In genomic region chr9:128898382-128898781, GRCh38 we compare ENCODE assay signal across 10 cellular contexts. TPM values are rescaled to one million over a fixed set of nuclear protein-coding genes. Genes with fewer than 3 reads are reported as not detected.
A peak's percentile ranks its signal among the peaks of the same experiment; 100 is the strongest.
DNase-seq lines count a peak whose midpoint lies in the region; ATAC-seq and TF ChIP-seq lines count a peak whose summit lies in the region.
"Had no signal": no experiment of that assay in that cellular context is flagged by ENCODE, and none has a peak within 500 bp of the region (broad histone marks: within the 10 kb centered on the region; RNA-seq: fewer than 3 reads in every experiment).

No MANE protein-coding gene starts in this region.

- H3K4me1 Mint-ChIP-seq in activated T-helper 1 cell treated with anti-CD3 and anti-CD28 coated beads, Interleukin-12 subunit alpha, Interleukin-12 subunit beta, Interleukin-2, Interleukin-4 antibody, amounts not matched to agents 30 ng/mL and 10 ng/mL and 1 ng/mL, durations not matched to agents 14 hours and 24 hours and 36 hours (ENCODE audit: low read depth) = peaks cover 71% of the 10 kb centered on the region
- H3K4me1 Mint-ChIP-seq in immature natural killer cell = peaks cover 86 to 91% of the 10 kb centered on the region in 2 donors
- H3K4me1 Mint-ChIP-seq in stimulated activated effector memory CD8-positive, alpha-beta T cell treated with anti-CD3 and anti-CD28 coated beads, Interleukin-12 subunit alpha, Interleukin-12 subunit beta, amount 100 ng/mL, for 72 hours = peaks cover 70% of the 10 kb centered on the region

- peak overlapping the region; percentile 16; the same call in 1 of the 2 replicates for H3K9ac ChIP-seq in HUES64 (ENCODE audit: low read depth, low read length)

- WGBS in HUES64 = 95% methylated on average over 5 of the region's 5 CpGs

- H3K36me3 Mint-ChIP-seq in activated T-helper 1 cell treated with anti-CD3 and anti-CD28 coated beads, Interleukin-12 subunit alpha, Interleukin-12 subunit beta, Interleukin-2, Interleukin-4 antibody, amounts not matched to agents 30 ng/mL and 10 ng/mL and 1 ng/mL, durations not matched to agents 14 hours and 24 hours and 36 hours (ENCODE audit: low read depth) = peaks cover 25% of the 10 kb centered on the region
- peaks cover 8 to 34% (median 13%) of the 10 kb centered on the region in 3 donors for H3K36me3 Mint-ChIP-seq in immature natural killer cell
- H3K36me3 Mint-ChIP-seq in stimulated activated effector memory CD8-positive, alpha-beta T cell treated with anti-CD3 and anti-CD28 coated beads, Interleukin-12 subunit alpha, Interleukin-12 subunit beta, amount 100 ng/mL, for 72 hours = peaks cover 39% of the 10 kb centered on the region

- TF ChIP-seq POLR2A in uterus (IDR thresholded peaks at IDR 0.05) = no peak

- H3K4me3 ChIP-seq in HUES64 (ENCODE audit: low read length) (no peak overlapping the region), uterus (no peak overlapping the region)
- H3K4me3 ChIP-seq: colonic mucosa had no signal

- peak overlapping the region; percentile 88 for H3K27ac Mint-ChIP-seq in activated T-helper 1 cell treated with anti-CD3 and anti-CD28 coated beads, Interleukin-12 subunit alpha, Interleukin-12 subunit beta, Interleukin-2, Interleukin-4 antibody, amounts not matched to agents 30 ng/mL and 10 ng/mL and 1 ng/mL, durations not matched to agents 14 hours and 24 hours and 36 hours
- H3K27ac Mint-ChIP-seq in immature natural killer cell = peak overlapping the region; percentile 93 to 97 (median 96)
- peak overlapping the region; percentile 93 for H3K27ac Mint-ChIP-seq in stimulated activated effector memory CD8-positive, alpha-beta T cell treated with anti-CD3 and anti-CD28 coated beads, Interleukin-12 subunit alpha, Interleukin-12 subunit beta, amount 100 ng/mL, for 72 hours

- ATAC-seq in stimulated activated effector memory CD8-positive, alpha-beta T cell treated with anti-CD3 and anti-CD28 coated beads, Interleukin-12 subunit alpha, Interleukin-12 subunit beta, amount 100 ng/mL, for 72 hours = no peak

- intact Hi-C loops in activated T-helper 1 cell treated with anti-CD3 and anti-CD28 coated beads, Interleukin-12 subunit alpha, Interleukin-12 subunit beta, Interleukin-2, Interleukin-4 antibody, amounts not matched to agents 30 ng/mL and 10 ng/mL and 1 ng/mL, durations not matched to agents 14 hours and 24 hours and 36 hours (cut with micrococcal nuclease) = no loop called here
- intact Hi-C loops in uterus (cut with DNase I; ENCODE audit: low total_unique reads) = no loop called here

- no peaks in the 10 kb centered on the region for H3K9me3 Mint-ChIP-seq in activated T-helper 1 cell treated with anti-CD3 and anti-CD28 coated beads, Interleukin-12 subunit alpha, Interleukin-12 subunit beta, Interleukin-2, Interleukin-4 antibody, amounts not matched to agents 30 ng/mL and 10 ng/mL and 1 ng/mL, durations not matched to agents 14 hours and 24 hours and 36 hours
- H3K9me3 Mint-ChIP-seq in immature natural killer cell = no peaks in the 10 kb centered on the region
- H3K9me3 Mint-ChIP-seq in stimulated activated effector memory CD8-positive, alpha-beta T cell treated with anti-CD3 and anti-CD28 coated beads, Interleukin-12 subunit alpha, Interleukin-12 subunit beta, amount 100 ng/mL, for 72 hours = no peaks in the 10 kb centered on the region

- peak overlapping the region; percentile 64 for H3K4me3 Mint-ChIP-seq in activated T-helper 1 cell treated with anti-CD3 and anti-CD28 coated beads, Interleukin-12 subunit alpha, Interleukin-12 subunit beta, Interleukin-2, Interleukin-4 antibody, amounts not matched to agents 30 ng/mL and 10 ng/mL and 1 ng/mL, durations not matched to agents 14 hours and 24 hours and 36 hours
- peak overlapping the region; percentile 57 to 79 (median 73) for H3K4me3 Mint-ChIP-seq in immature natural killer cell
- no peak overlapping the region for H3K4me3 Mint-ChIP-seq in stimulated activated effector memory CD8-positive, alpha-beta T cell treated with anti-CD3 and anti-CD28 coated beads, Interleukin-12 subunit alpha, Interleukin-12 subunit beta, amount 100 ng/mL, for 72 hours

- no peaks in the 10 kb centered on the region for H3K27me3 Mint-ChIP-seq in activated T-helper 1 cell treated with anti-CD3 and anti-CD28 coated beads, Interleukin-12 subunit alpha, Interleukin-12 subunit beta, Interleukin-2, Interleukin-4 antibody, amounts not matched to agents 30 ng/mL and 10 ng/mL and 1 ng/mL, durations not matched to agents 14 hours and 24 hours and 36 hours (ENCODE audit: insufficient read depth)
- H3K27me3 Mint-ChIP-seq in immature natural killer cell (ENCODE audit: low read depth in 3 of 3) = peaks cover 4 to 13% (median 12%) of the 10 kb centered on the region in 3 donors

- H3K9me3 ChIP-seq in HUES64 (ENCODE audit: insufficient read depth, low read depth, low read length) (no peaks in the 10 kb centered on the region), uterus (no peaks in the 10 kb centered on the region)
- H3K9me3 ChIP-seq: colonic mucosa had no signal

- H3K36me3 ChIP-seq in HUES64 (ENCODE audit: insufficient read depth, low read length) (peaks cover 57% of the 10 kb centered on the region), uterus (no peaks in the 10 kb centered on the region)
- H3K36me3 ChIP-seq: colonic mucosa had no signal

- H3K27me3 ChIP-seq in HUES64 (ENCODE audit: insufficient read depth, low read length) (no peaks in the 10 kb centered on the region), uterus (no peaks in the 10 kb centered on the region)
- H3K27me3 ChIP-seq: colonic mucosa had no signal

- no peak overlapping the region for H3K27ac ChIP-seq in HUES64 (ENCODE audit: low read depth, low read length)
- peak overlapping the region in 1 of 2 donors; percentile 31 for H3K27ac ChIP-seq in uterus
- H3K27ac ChIP-seq: colonic mucosa had no signal

- H3K4me1 ChIP-seq in HUES64 (ENCODE audit: insufficient read depth, low read length) = peaks cover 14% of the 10 kb centered on the region
- H3K4me1 ChIP-seq in uterus = peaks cover 0 to 5% of the 10 kb centered on the region in 2 donors

- no peak for DNase-seq in activated T-helper 1 cell treated with anti-CD3 and anti-CD28 coated beads, Interleukin-12 subunit alpha, Interleukin-12 subunit beta, Interleukin-2, Interleukin-4 antibody, amounts not matched to agents 30 ng/mL and 10 ng/mL and 1 ng/mL, durations not matched to agents 14 hours and 24 hours and 36 hours (ENCODE audit: low spot score)
- no peak for DNase-seq in immature natural killer cell
- no peak for DNase-seq in stimulated activated effector memory CD8-positive, alpha-beta T cell treated with anti-CD3 and anti-CD28 coated beads, Interleukin-12 subunit alpha, Interleukin-12 subunit beta, amount 100 ng/mL, for 72 hours (ENCODE audit: low spot score in 2 of 2)
- no peak for DNase-seq in uterus
- DNase-seq in GM03348 (ENCODE audit: low spot score) = no peak
- DNase-seq in hepatic stellate cell (ENCODE audit: low spot score) = no peak
- DNase-seq: colonic mucosa, NCI-H1417 treated with DMSO at 0.1 percent for 48 hours had no signal

- TF ChIP-seq CTCF in uterus (IDR thresholded peaks at IDR 0.05) = no peak

RNA-seq across cellular contexts. Expression of gene LRRC8A, which starts 16.4 kb away (rescaled TPM):
- polyA plus RNA-seq in HUES64 (2013, experiment 1 of 2) = 64.0 TPM
- polyA plus RNA-seq in HUES64 (2013, experiment 2 of 2) = 55.8 TPM
- 30.1 and 32.9 TPM in 2 replicates for total RNA-seq in activated T-helper 1 cell treated with anti-CD3 and anti-CD28 coated beads, Interleukin-12 subunit alpha, Interleukin-12 subunit beta, Interleukin-2, Interleukin-4 antibody, amounts not matched to agents 30 ng/mL and 10 ng/mL and 1 ng/mL, durations not matched to agents 14 hours and 24 hours and 36 hours
- 10 to 100 TPM; 29.3 to 98.2 (median 34.6) TPM for polyA plus RNA-seq in immature natural killer cell
- 10 to 100 TPM; 23.5 to 58.7 (median 30.8) TPM for total RNA-seq in uterus

RNA-seq across cellular contexts. Expression of gene KYAT1, which starts 16.6 kb away (rescaled TPM):
- polyA plus RNA-seq in HUES64 (2013, experiment 1 of 2) = 13.7 TPM
- polyA plus RNA-seq in HUES64 (2013, experiment 2 of 2) = 16.9 TPM
- 10.6 and 12.2 TPM in 2 replicates for total RNA-seq in activated T-helper 1 cell treated with anti-CD3 and anti-CD28 coated beads, Interleukin-12 subunit alpha, Interleukin-12 subunit beta, Interleukin-2, Interleukin-4 antibody, amounts not matched to agents 30 ng/mL and 10 ng/mL and 1 ng/mL, durations not matched to agents 14 hours and 24 hours and 36 hours
- 10 to 100 TPM in 1 of 3 donors, 1 to 10 TPM in 2; 9.6 to 10.1 (median 10.0) TPM for polyA plus RNA-seq in immature natural killer cell
- total RNA-seq in uterus = 10 to 100 TPM in 1 of 4 donors, 1 to 10 TPM in 3; 1.5 to 11.0 (median 3.4) TPM

RNA-seq across cellular contexts. Expression of gene PHYHD1, which starts 22.4 kb away (rescaled TPM):
- polyA plus RNA-seq in HUES64 (2013, experiment 1 of 2) = 7.6 TPM
- 9.9 TPM for polyA plus RNA-seq in HUES64 (2013, experiment 2 of 2)
- 0.34 and 1.0 TPM in 2 replicates for total RNA-seq in activated T-helper 1 cell treated with anti-CD3 and anti-CD28 coated beads, Interleukin-12 subunit alpha, Interleukin-12 subunit beta, Interleukin-2, Interleukin-4 antibody, amounts not matched to agents 30 ng/mL and 10 ng/mL and 1 ng/mL, durations not matched to agents 14 hours and 24 hours and 36 hours
- 1 to 10 TPM; 2.7 to 7.1 (median 4.1) TPM for polyA plus RNA-seq in immature natural killer cell
- total RNA-seq in uterus = 10 to 100 TPM; 23.2 to 30.8 (median 27.2) TPM
- total RNA-seq: HT-29 had no signal

RNA-seq across cellular contexts. Expression of gene DOLK, which starts 49.0 kb away (rescaled TPM):
- polyA plus RNA-seq in HUES64 (2013, experiment 1 of 2) = 16.7 TPM
- polyA plus RNA-seq in HUES64 (2013, experiment 2 of 2) = 14.6 TPM
- 17.7 and 18.1 TPM in 2 replicates for total RNA-seq in activated T-helper 1 cell treated with anti-CD3 and anti-CD28 coated beads, Interleukin-12 subunit alpha, Interleukin-12 subunit beta, Interleukin-2, Interleukin-4 antibody, amounts not matched to agents 30 ng/mL and 10 ng/mL and 1 ng/mL, durations not matched to agents 14 hours and 24 hours and 36 hours
- 10 to 100 TPM in 1 of 3 donors, 1 to 10 TPM in 2; 9.5 to 18.0 (median 10.0) TPM for polyA plus RNA-seq in immature natural killer cell
- total RNA-seq in uterus = 10 to 100 TPM in 3 of 4 donors, 1 to 10 TPM in 1; 10.0 to 22.3 (median 13.6) TPM

RNA-seq across cellular contexts. Expression of gene NUP188, which starts 49.1 kb away (rescaled TPM):
- 59.2 TPM for polyA plus RNA-seq in HUES64 (2013, experiment 1 of 2)
- 52.2 TPM for polyA plus RNA-seq in HUES64 (2013, experiment 2 of 2)
- total RNA-seq in activated T-helper 1 cell treated with anti-CD3 and anti-CD28 coated beads, Interleukin-12 subunit alpha, Interleukin-12 subunit beta, Interleukin-2, Interleukin-4 antibody, amounts not matched to agents 30 ng/mL and 10 ng/mL and 1 ng/mL, durations not matched to agents 14 hours and 24 hours and 36 hours = 154 and 158 TPM in 2 replicates
- 10 to 100 TPM; 12.2 to 31.8 (median 18.6) TPM for polyA plus RNA-seq in immature natural killer cell
- 10 to 100 TPM; 21.5 to 75.4 (median 36.9) TPM for total RNA-seq in uterus

Comparison
In these comparisons a context has a peak if more than half of its experiments do, and no peak if none do; other contexts are left out.
1. RNA of gene PHYHD1, which starts 22.4 kb away (total RNA-seq): 23.2 to 30.8 TPM in uterus; 0.34 to 1.0 TPM in activated T-helper 1 cell treated with anti-CD3 and anti-CD28 coated beads, Interleukin-12 subunit alpha, Interleukin-12 subunit beta, Interleukin-2, Interleukin-4 antibody, amounts not matched to agents 30 ng/mL and 10 ng/mL and 1 ng/mL, durations not matched to agents 14 hours and 24 hours and 36 hours; every median in the first group is over 10 times any median in the second.
2. Peak in every context shown above with its lines, with median percentiles within 50 percentile points of each other: H3K27ac Mint-ChIP-seq.